Comparison of ENCODE assay signal across 16 cellular contexts in the genomic region with DNA sequence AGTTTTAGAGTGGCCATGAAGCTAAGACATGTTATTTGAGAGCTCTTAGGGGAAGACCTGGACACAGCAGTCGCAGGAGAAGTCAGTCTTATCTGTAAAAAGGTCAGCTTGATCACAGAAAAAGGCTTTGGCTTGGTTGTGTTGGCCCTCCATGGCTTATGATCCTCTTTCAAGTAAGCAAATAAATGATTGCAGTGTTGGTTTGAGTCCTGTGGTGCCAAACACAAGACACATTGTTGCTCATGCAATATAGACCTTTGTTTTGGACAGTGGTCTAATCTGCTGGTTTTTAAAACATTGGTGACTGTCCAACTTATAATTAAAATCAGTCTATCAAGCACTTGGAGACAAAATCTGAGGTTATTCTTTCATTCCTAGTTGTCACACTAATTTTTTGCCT. TPM values are rescaled to one million over a fixed set of nuclear protein-coding genes. Genes with fewer than 3 reads are reported as not detected.
DNase-seq lines count a peak whose midpoint lies in the region; ATAC-seq and TF ChIP-seq lines count a peak whose summit lies in the region.
"Had no signal": no experiment of that assay in that cellular context is flagged by ENCODE, and none has a peak within 500 bp of the region (broad histone marks: within the 10 kb centered on the region; RNA-seq: fewer than 3 reads in every experiment).

No MANE protein-coding gene starts in this region.

- H3K79me2 ChIP-seq in DND-41 (ENCODE audit: insufficient read depth, low read length), result peaks cover 6% of the 10 kb centered on the region

- no peak overlapping the region for H3K4me2 ChIP-seq in DND-41 (ENCODE audit: insufficient read depth, low read length)
- H3K4me2 ChIP-seq: A549 had no signal

- intact Hi-C loops in right cardiac atrium (cut with DNase I), result no loop called here

- no peaks in the 10 kb centered on the region for H4K20me1 ChIP-seq in DND-41 (ENCODE audit: insufficient read depth, low read length)

- no peak overlapping the region for H3K4me3 Mint-ChIP-seq in activated CD8-positive, alpha-beta memory T cell treated with anti-CD3 and anti-CD28 coated beads, Interleukin-2, amount 10 ng/mL, durations not matched to agents 7 days and 5 days
- H3K4me3 Mint-ChIP-seq in activated CD8-positive, alpha-beta T cell treated with anti-CD3 and anti-CD28 coated beads, Interleukin-2, amount 10 ng/mL, durations not matched to agents 7 days and 5 days, result no peak overlapping the region
- no peak overlapping the region for H3K4me3 Mint-ChIP-seq in stimulated activated memory B cell treated with anti-CD40 and anti-IgM and Interleukin-4, amounts not matched to agents 10 μg/mL and 1 μg/mL and 100 μg/mL, for 72 hours

- no peak for ATAC-seq in activated CD8-positive, alpha-beta memory T cell treated with anti-CD3 and anti-CD28 coated beads, Interleukin-2, amount 10 ng/mL, durations not matched to agents 7 days and 5 days
- no peak for ATAC-seq in DND-41 (ENCODE audit: insufficient read depth, low read depth)
- ATAC-seq in activated CD8-positive, alpha-beta T cell treated with anti-CD3 and anti-CD28 coated beads, Interleukin-2, amount 10 ng/mL, durations not matched to agents 7 days and 5 days, result no peak
- no peak for ATAC-seq in stimulated activated memory B cell treated with anti-CD40 and anti-IgM and Interleukin-4, amounts not matched to agents 10 μg/mL and 1 μg/mL and 100 μg/mL, for 72 hours
- ATAC-seq in right cardiac atrium, result no peak
- ATAC-seq: A549, HCT116 had no signal

- peaks cover 70% of the 10 kb centered on the region for H3K4me1 Mint-ChIP-seq in activated CD8-positive, alpha-beta memory T cell treated with anti-CD3 and anti-CD28 coated beads, Interleukin-2, amount 10 ng/mL, durations not matched to agents 7 days and 5 days
- H3K4me1 Mint-ChIP-seq in activated CD8-positive, alpha-beta T cell treated with anti-CD3 and anti-CD28 coated beads, Interleukin-2, amount 10 ng/mL, durations not matched to agents 7 days and 5 days (ENCODE audit: low read depth), result peaks cover 75% of the 10 kb centered on the region
- H3K4me1 Mint-ChIP-seq in stimulated activated memory B cell treated with anti-CD40 and anti-IgM and Interleukin-4, amounts not matched to agents 10 μg/mL and 1 μg/mL and 100 μg/mL, for 72 hours, result peaks cover 36% of the 10 kb centered on the region

- H2AFZ ChIP-seq in DND-41 (ENCODE audit: low read depth, low read length), result peak overlapping the region; percentile 6; the same call in 1 of the 2 replicates

- no peaks in the 10 kb centered on the region for H3K36me3 ChIP-seq in DND-41 (ENCODE audit: insufficient read depth, low read length)

- no peaks in the 10 kb centered on the region for H3K9me3 ChIP-seq in DND-41 (ENCODE audit: insufficient read depth, low read length, severe bottlenecking)
- H3K9me3 ChIP-seq in right cardiac atrium (ENCODE audit: control insufficient read depth, low read length), result no peaks in the 10 kb centered on the region
- H3K9me3 ChIP-seq: A549 had no signal

- WGBS in right cardiac atrium, result 42% methylated on average over 1 of the region's 1 CpG

- H3K4me1 ChIP-seq in DND-41 (ENCODE audit: insufficient read depth, low read length) (peaks cover 10% of the 10 kb centered on the region), right cardiac atrium (ENCODE audit: control insufficient read depth, insufficient read depth, low read length) (no peaks in the 10 kb centered on the region)
- H3K4me1 ChIP-seq: A549 had no signal

- no peak for DNase-seq in activated CD8-positive, alpha-beta memory T cell treated with anti-CD3 and anti-CD28 coated beads, Interleukin-2, amount 10 ng/mL, durations not matched to agents 7 days and 5 days
- no peak for DNase-seq in activated CD8-positive, alpha-beta memory T cell treated with anti-CD3 and anti-CD28 coated beads for 24 hours
- DNase-seq in DND-41 (no peak), right cardiac atrium (no peak), CD1c-positive myeloid dendritic cell (ENCODE audit: extremely low spot score) (no peak)
- no peak for DNase-seq in activated CD8-positive, alpha-beta T cell treated with anti-CD3 and anti-CD28 coated beads, Interleukin-2, amount 10 ng/mL, durations not matched to agents 7 days and 5 days
- DNase-seq: GF-D8, NCI-H1048, NCI-H146, NCI-H2227 treated with DMSO at 0.1 percent for 48 hours, NCI-H526 had no signal

- H3K36me3 Mint-ChIP-seq in activated CD8-positive, alpha-beta memory T cell treated with anti-CD3 and anti-CD28 coated beads, Interleukin-2, amount 10 ng/mL, durations not matched to agents 7 days and 5 days, result peaks cover 37% of the 10 kb centered on the region
- peaks cover 50% of the 10 kb centered on the region for H3K36me3 Mint-ChIP-seq in activated CD8-positive, alpha-beta T cell treated with anti-CD3 and anti-CD28 coated beads, Interleukin-2, amount 10 ng/mL, durations not matched to agents 7 days and 5 days (ENCODE audit: low read depth)
- peaks cover 5% of the 10 kb centered on the region for H3K36me3 Mint-ChIP-seq in stimulated activated memory B cell treated with anti-CD40 and anti-IgM and Interleukin-4, amounts not matched to agents 10 μg/mL and 1 μg/mL and 100 μg/mL, for 72 hours

- H3K27ac ChIP-seq in DND-41 (ENCODE audit: low read length), result no peak overlapping the region
- no peak overlapping the region for H3K27ac ChIP-seq in right cardiac atrium (ENCODE audit: low read length)
- H3K27ac ChIP-seq: A549, C4-2B had no signal

- CTCF ChIA-PET in activated CD8-positive, alpha-beta memory T cell treated with anti-CD3 and anti-CD28 coated beads, Interleukin-2, amount 10 ng/mL, durations not matched to agents 7 days and 5 days (lab: Charles Lee), result no interaction called here
- CTCF ChIA-PET in activated CD8-positive, alpha-beta T cell treated with anti-CD3 and anti-CD28 coated beads, Interleukin-2, amount 10 ng/mL, durations not matched to agents 7 days and 5 days (lab: Charles Lee), result interaction anchor here (0.7 to 1.9 kb wide), 2 partner anchors 12 to 54 kb away, joined by 3 to 7 read pairs; a partner anchor contains a TSS

- H3K9ac ChIP-seq in DND-41 (ENCODE audit: low read depth, low read length), result no peak overlapping the region

- POLR2A ChIA-PET in activated CD8-positive, alpha-beta T cell treated with anti-CD3 and anti-CD28 coated beads, Interleukin-2, amount 10 ng/mL, durations not matched to agents 7 days and 5 days (lab: Charles Lee), result interaction anchor here (0.9 to 1.6 kb wide), 3 partner anchors 14 to 53 kb away, joined by 3 to 5 read pairs (median 3); no protein-coding TSS in a partner anchor

- H3K27me3 Mint-ChIP-seq in activated CD8-positive, alpha-beta memory T cell treated with anti-CD3 and anti-CD28 coated beads, Interleukin-2, amount 10 ng/mL, durations not matched to agents 7 days and 5 days, result no peaks in the 10 kb centered on the region
- no peaks in the 10 kb centered on the region for H3K27me3 Mint-ChIP-seq in activated CD8-positive, alpha-beta T cell treated with anti-CD3 and anti-CD28 coated beads, Interleukin-2, amount 10 ng/mL, durations not matched to agents 7 days and 5 days (ENCODE audit: low read depth)
- H3K27me3 Mint-ChIP-seq in stimulated activated memory B cell treated with anti-CD40 and anti-IgM and Interleukin-4, amounts not matched to agents 10 μg/mL and 1 μg/mL and 100 μg/mL, for 72 hours, result no peaks in the 10 kb centered on the region

- peak overlapping the region; percentile 64 for H3K27ac Mint-ChIP-seq in activated CD8-positive, alpha-beta memory T cell treated with anti-CD3 and anti-CD28 coated beads, Interleukin-2, amount 10 ng/mL, durations not matched to agents 7 days and 5 days
- H3K27ac Mint-ChIP-seq in activated CD8-positive, alpha-beta T cell treated with anti-CD3 and anti-CD28 coated beads, Interleukin-2, amount 10 ng/mL, durations not matched to agents 7 days and 5 days, result peak overlapping the region; percentile 71
- H3K27ac Mint-ChIP-seq in stimulated activated memory B cell treated with anti-CD40 and anti-IgM and Interleukin-4, amounts not matched to agents 10 μg/mL and 1 μg/mL and 100 μg/mL, for 72 hours, result peak overlapping the region; percentile 45

- no peaks in the 10 kb centered on the region for H3K27me3 ChIP-seq in DND-41 (ENCODE audit: insufficient read depth, low read length, poor library complexity)
- no peaks in the 10 kb centered on the region for H3K27me3 ChIP-seq in right cardiac atrium (ENCODE audit: control insufficient read depth, insufficient read depth)

- TF ChIP-seq CTCF in DND-41 (IDR thresholded peaks at IDR 0.05; ENCODE audit: borderline replicate concordance, extremely low read depth, low read length, poor library complexity, severe bottlenecking), result no peak

- H3K4me3 ChIP-seq in DND-41 (ENCODE audit: low read depth in 1 of 2, low read length in 2 of 2), result no peak overlapping the region
- H3K4me3 ChIP-seq in right cardiac atrium (ENCODE audit: low read length), result no peak overlapping the region
- H3K4me3 ChIP-seq: A549 had no signal

- no peaks in the 10 kb centered on the region for H3K9me3 Mint-ChIP-seq in activated CD8-positive, alpha-beta memory T cell treated with anti-CD3 and anti-CD28 coated beads, Interleukin-2, amount 10 ng/mL, durations not matched to agents 7 days and 5 days (ENCODE audit: low read depth)
- H3K9me3 Mint-ChIP-seq in activated CD8-positive, alpha-beta T cell treated with anti-CD3 and anti-CD28 coated beads, Interleukin-2, amount 10 ng/mL, durations not matched to agents 7 days and 5 days (ENCODE audit: insufficient read depth), result peaks cover 6% of the 10 kb centered on the region
- H3K9me3 Mint-ChIP-seq in stimulated activated memory B cell treated with anti-CD40 and anti-IgM and Interleukin-4, amounts not matched to agents 10 μg/mL and 1 μg/mL and 100 μg/mL, for 72 hours, result no peaks in the 10 kb centered on the region

RNA-seq across cellular contexts. Expression of a gene that starts 54.0 kb away (rescaled TPM):
- 100 to 1,000 TPM; 374 to 389 TPM for total RNA-seq in activated CD8-positive, alpha-beta memory T cell treated with anti-CD3 and anti-CD28 coated beads, Interleukin-2, amount 10 ng/mL, durations not matched to agents 7 days and 5 days
- 100 to 1,000 TPM; 386 to 389 TPM for total RNA-seq in activated CD8-positive, alpha-beta T cell treated with anti-CD3 and anti-CD28 coated beads, Interleukin-2, amount 10 ng/mL, durations not matched to agents 7 days and 5 days
- 1 to 10 TPM; 5.0 to 8.9 (median 6.8) TPM for total RNA-seq in right cardiac atrium
- polyA plus RNA-seq in right cardiac atrium, result 1.5 TPM
- total RNA-seq: HT1080 had no signal

Comparison
In these comparisons a context has a peak if more than half of its experiments do, and no peak if none do; other contexts are left out.
1. RNA of a gene that starts 54.0 kb away (total RNA-seq): 386 to 389 TPM in activated CD8-positive, alpha-beta T cell treated with anti-CD3 and anti-CD28 coated beads, Interleukin-2, amount 10 ng/mL, durations not matched to agents 7 days and 5 days and 374 to 389 TPM in activated CD8-positive, alpha-beta memory T cell treated with anti-CD3 and anti-CD28 coated beads, Interleukin-2, amount 10 ng/mL, durations not matched to agents 7 days and 5 days; 5.0 to 8.9 TPM in right cardiac atrium; every median in the first group is over 10 times any median in the second.
2. Peak in every context shown above with its lines, with median percentiles within 50 percentile points of each other: H3K27ac Mint-ChIP-seq.